1 cellular context compared by ENCODE assay signal in genomic region chr1:174358786-174359453, GRCh38.
TF ChIP-seq lines count a peak whose summit lies in the region.

No MANE protein-coding gene starts in this region.

TF ChIP-seq in H1, 55 proteins besides CTCF, POLR2A, EP300 and RAD21:
- no peak for TF ChIP-seq CTBP2 (IDR thresholded peaks at IDR 0.05; ENCODE audit: borderline replicate concordance, insufficient read depth, insufficient read length, low read length)
